8 cellular contexts compared by ENCODE assay signal in the genomic region with DNA sequence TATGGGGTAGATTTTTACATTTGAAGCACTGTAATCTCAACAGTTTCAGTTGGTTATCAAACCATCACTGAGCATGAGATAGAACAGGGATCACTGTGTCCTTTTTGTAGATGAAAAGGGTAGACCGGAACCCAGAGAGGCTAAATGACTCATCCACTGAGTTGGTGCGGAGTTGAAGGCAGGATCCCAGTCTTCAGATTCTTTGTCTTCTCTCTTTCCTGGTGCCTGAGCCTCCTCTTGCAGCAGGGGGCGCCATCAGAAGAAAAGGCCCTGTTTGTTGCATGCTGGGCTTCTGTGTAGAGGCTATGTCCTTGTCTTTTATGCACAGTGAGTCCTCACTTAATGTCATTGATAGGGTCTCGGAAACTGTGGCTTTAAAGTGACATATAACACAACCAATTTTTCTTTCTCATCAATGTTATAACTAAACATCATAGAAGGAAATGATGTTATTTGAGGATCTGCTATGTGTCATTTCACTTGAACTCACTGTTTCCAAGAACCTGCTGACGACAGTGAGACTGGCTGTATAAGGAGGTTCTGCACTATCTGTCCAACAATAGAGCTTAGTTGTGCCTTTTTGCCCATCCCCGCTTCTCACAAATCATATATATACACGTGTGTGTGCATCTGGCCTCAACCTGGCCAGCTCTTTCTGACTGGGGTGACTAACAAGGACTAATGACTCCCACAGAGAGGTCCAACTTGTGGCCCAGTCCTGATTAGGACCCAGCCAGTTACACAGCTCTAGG. TPM values are rescaled to one million over a fixed set of nuclear protein-coding genes. Genes with fewer than 3 reads are reported as not detected.
DNase-seq lines count a peak whose midpoint lies in the region; ATAC-seq and TF ChIP-seq lines count a peak whose summit lies in the region.

No MANE protein-coding gene starts in this region.

- peaks cover 10% of the 10 kb centered on the region for H3K79me2 ChIP-seq in HCT116 (ENCODE audit: insufficient read depth, low read length)

- no TSS peak for BruUV-seq in HCT116 (replicated peaks; lab: Mats Ljungman, UMichigan)
- no TSS peak for BruUV-seq in Panc1 (replicated peaks; lab: Mats Ljungman, UMichigan)

- peaks cover 0 to 10% of the 10 kb centered on the region in 2 experiments; a peak in 3 of 4 replicates for H3K4me1 ChIP-seq in HCT116 (ENCODE audit: control insufficient read depth in 1 of 2, insufficient read depth in 2 of 2, low read length in 2 of 2)
- H3K4me1 ChIP-seq in Panc1 (ENCODE audit: control insufficient read depth, insufficient read depth, low read length): no peaks in the 10 kb centered on the region

- TF ChIP-seq RAD21 in HCT116 (IDR thresholded peaks at IDR 0.05; ENCODE audit: low read depth): peak; percentile 63

- RAD21 ChIA-PET in HCT116 (lab: Charles Lee; ENCODE audit: low non-redundant PET in 1 of 2, low total read pairs in 2 of 2, uncharacterized antibody in 2 of 2, unreplicated experiment in 2 of 2): no interaction called here

- peak; percentile 76 for DNase-seq in D341Med (ENCODE audit: low spot score)
- DNase-seq in HCT116 (ENCODE audit: low read depth, low spot score): peak; percentile 40
- DNase-seq in Panc1 (ENCODE audit: low read depth, low spot score): peak; percentile 38
- DNase-seq in activated T-cell treated with anti-CD3 and anti-CD28 coated beads, Interleukin-2, amount 50 U/mL, for 48 hours: peak; percentile 95 to 98
- peak; percentile 69 for DNase-seq in germinal center (ENCODE audit: low spot score)
- peak; percentile 56 to 69 for DNase-seq in stimulated activated CD4-positive, alpha-beta T cell treated with anti-CD3 and anti-CD28 coated beads, Interleukin-1b, Interleukin-23, amount 100 ng/mL, for 4 hours (ENCODE audit: low read depth in 2 of 2)

- TF ChIP-seq POLR2A in HCT116 (IDR thresholded peaks at IDR 0.05; ENCODE audit: borderline replicate concordance, extremely low read depth, insufficient read depth, insufficient read length): no peak

- H3K4me2 ChIP-seq in HCT116 (ENCODE audit: low read length): no peak overlapping the region; the same call in 1 of the 2 replicates

- H3K36me3 ChIP-seq in HCT116 (ENCODE audit: control insufficient read depth in 1 of 2, insufficient read depth in 2 of 2, low read length in 2 of 2): peaks cover 49 to 68% of the 10 kb centered on the region in 2 experiments
- H3K36me3 ChIP-seq in Panc1 (ENCODE audit: control insufficient read depth, insufficient read depth, low read length): peaks cover 23% of the 10 kb centered on the region

- intact Hi-C loops in HCT116 (cut with micrococcal nuclease) (no loop called here), Panc1 (cut with micrococcal nuclease; ENCODE audit: unreplicated experiment) (no loop called here)

- H3K27ac ChIP-seq in HCT116 (ENCODE audit: low read depth, low read length): peak overlapping the region; percentile 27; the same call in 1 of the 2 replicates
- H3K27ac ChIP-seq in Panc1 (ENCODE audit: low read length): no peak overlapping the region

- H3K9ac ChIP-seq in HCT116 (ENCODE audit: low read length): no peak overlapping the region

- H3K9me3 ChIP-seq in HCT116 (ENCODE audit: control insufficient read depth in 1 of 2, insufficient read depth in 1 of 2, low read depth in 1 of 2, low read length in 2 of 2) (no peaks in the 10 kb centered on the region), Panc1 (ENCODE audit: control insufficient read depth, insufficient read depth, low read depth, low read length) (no peaks in the 10 kb centered on the region)

- in situ Hi-C loops in Panc1 (cut with HindIII; ENCODE audit: low pct_unique_long_range_greater_than_20kb, low sequenced_read_pairs): no loop called here

- H4K20me1 ChIP-seq in HCT116 (ENCODE audit: insufficient read depth): no peaks in the 10 kb centered on the region

- POLR2A ChIA-PET in HCT116 (lab: Charles Lee): no interaction called here
- POLR2A ChIA-PET in Panc1 (lab: Charles Lee): no interaction called here

- CTCF ChIA-PET in HCT116 (lab: Charles Lee): no interaction called here
- CTCF ChIA-PET in Panc1 (lab: Charles Lee): no interaction called here

- peak; percentile 94 for ATAC-seq in HCT116
- peak; percentile 84 for ATAC-seq in Panc1
- no peak for ATAC-seq in HG02885 (IDR thresholded peaks at IDR 0.05; ENCODE audit: poor library complexity, unreplicated experiment)
- ATAC-seq in HG03135 (IDR thresholded peaks at IDR 0.05; ENCODE audit: unreplicated experiment): no peak

- H3K9me2 ChIP-seq in HCT116 (ENCODE audit: insufficient read depth): no peaks in the 10 kb centered on the region

- no peak overlapping the region for H2AFZ ChIP-seq in HCT116 (ENCODE audit: low read depth, low read length, poor library complexity, severe bottlenecking)

- H3K27me3 ChIP-seq in HCT116 (ENCODE audit: insufficient read depth, low read length) (no peaks in the 10 kb centered on the region), Panc1 (ENCODE audit: control insufficient read depth, insufficient read depth, low read length) (no peaks in the 10 kb centered on the region)

- no peak overlapping the region for H3K4me3 ChIP-seq in HCT116 (replicated peaks in 1 of 2; ENCODE audit: low read depth in 1 of 2, low read length in 2 of 2)
- no peak overlapping the region for H3K4me3 ChIP-seq in Panc1 (ENCODE audit: low read depth in 2 of 2, low read length in 2 of 2)

- peak; percentile 68 to 88 (median 77); a peak in 5 of 6 replicates for TF ChIP-seq CTCF in HCT116 (IDR thresholded peaks at IDR 0.05 in 2 of 3, conservative IDR thresholded peaks at IDR 0.05 in 1 of 3; ENCODE audit: borderline replicate concordance in 1 of 3, insufficient read depth in 1 of 3, low read depth in 2 of 3, low read length in 2 of 3)
- peak; percentile 87 for TF ChIP-seq CTCF in Panc1 (IDR thresholded peaks at IDR 0.05)

TF ChIP-seq in HCT116, 20 proteins besides CTCF, POLR2A, EP300 and RAD21:
- peak; percentile 12 for TF ChIP-seq TCF7L2 (IDR thresholded peaks at IDR 0.05; ENCODE audit: borderline replicate concordance, extremely low read depth, insufficient read depth, insufficient read length)
- TF ChIP-seq, protein P1, sequence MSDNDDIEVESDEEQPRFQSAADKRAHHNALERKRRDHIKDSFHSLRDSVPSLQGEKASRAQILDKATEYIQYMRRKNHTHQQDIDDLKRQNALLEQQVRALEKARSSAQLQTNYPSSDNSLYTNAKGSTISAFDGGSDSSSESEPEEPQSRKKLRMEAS (IDR thresholded peaks at IDR 0.05): no peak
- TF ChIP-seq FOSL1 (IDR thresholded peaks at IDR 0.05; ENCODE audit: low read depth): peak; percentile 63
- no peak for TF ChIP-seq ELF1 (IDR thresholded peaks at IDR 0.05; ENCODE audit: borderline replicate concordance, low read depth)
- peak; percentile 62; the same call in 1 of the 2 replicates for TF ChIP-seq JUND (IDR thresholded peaks at IDR 0.05)
- TF ChIP-seq SP1 (IDR thresholded peaks at IDR 0.05; ENCODE audit: low read depth): no peak

RNA-seq across cellular contexts. Expression of gene ZNF282, which starts 14.3 kb away (rescaled TPM):
- total RNA-seq in HCT116 (2021; ENCODE audit: unreplicated experiment): 30.4 TPM
- 17.3 and 20.7 TPM in 2 replicates for polyA plus RNA-seq in HCT116 (2012)
- total RNA-seq in Panc1 (2021; ENCODE audit: unreplicated experiment): 31.6 TPM
- polyA plus RNA-seq in Panc1 (2012; ENCODE audit: insufficient read length): 27.7 TPM

RNA-seq across cellular contexts. Expression of gene ZNF212, which starts 29.8 kb away (rescaled TPM):
- total RNA-seq in HCT116 (2021; ENCODE audit: unreplicated experiment) (13.7 TPM), Panc1 (2021; ENCODE audit: unreplicated experiment) (11.3 TPM)
- polyA plus RNA-seq in HCT116 (2012): 7.2 and 8.6 TPM in 2 replicates
- polyA plus RNA-seq in Panc1 (2012; ENCODE audit: insufficient read length): 9.0 TPM

RNA-seq across cellular contexts. Expression of gene ZNF783, which starts 52.3 kb away (rescaled TPM):
- 12.5 TPM for total RNA-seq in HCT116 (2021; ENCODE audit: unreplicated experiment)
- polyA plus RNA-seq in HCT116 (2012): 7.3 and 9.2 TPM in 2 replicates
- 16.6 TPM for total RNA-seq in Panc1 (2021; ENCODE audit: unreplicated experiment)
- 13.6 TPM for polyA plus RNA-seq in Panc1 (2012; ENCODE audit: insufficient read length)

Comparison
In these comparisons a context has a peak if more than half of its experiments do, and no peak if none do; other contexts are left out.
1. DNase-seq: peak in every context shown above with its lines; median percentile 96 in activated T-cell treated with anti-CD3 and anti-CD28 coated beads, Interleukin-2, amount 50 U/mL, for 48 hours; 76 in D341Med; 69 in germinal center; 62 in stimulated activated CD4-positive, alpha-beta T cell treated with anti-CD3 and anti-CD28 coated beads, Interleukin-1b, Interleukin-23, amount 100 ng/mL, for 4 hours; 40 in HCT116; 38 in Panc1.
2. ATAC-seq: peak in HCT116 (single experiment) and Panc1 (single experiment); none in HG02885 (single experiment) and HG03135 (single experiment).